8 cellular contexts compared by ENCODE assay signal in genomic region chr4:2818351-2818939, GRCh38. TPM values are rescaled to one million over a fixed set of nuclear protein-coding genes. Genes with fewer than 3 reads are reported as not detected.
DNase-seq lines count a peak whose midpoint lies in the region; ATAC-seq, FAIRE-seq and TF ChIP-seq lines count a peak whose summit lies in the region.

No MANE protein-coding gene starts in this region.

- H3K9me3 ChIP-seq in heart left ventricle: peaks cover 0 to 8% (median 0%) of the 10 kb centered on the region in 12 donors
- H3K9me3 ChIP-seq in HAP-1: no peaks in the 10 kb centered on the region

- DNase-seq in GM12891 (ENCODE audit: insufficient read length, low spot score): no peak
- DNase-seq in SK-N-DZ (ENCODE audit: low spot score): peak; percentile 31
- peak in 2 of 5 donors; percentile 25 to 67 for DNase-seq in heart left ventricle
- no peak for DNase-seq in skeletal muscle cell (ENCODE audit: low read depth)
- no peak for DNase-seq in GM19239 (ENCODE audit: insufficient read length, low spot score)
- DNase-seq in HAP-1 (ENCODE audit: low spot score in 2 of 2): no peak

- in situ Hi-C loops in HAP-1 (cut with MboI; ENCODE audit: low sequenced_read_pairs): no loop called here

- FAIRE-seq in GM12891 (lab: Jason Lieb, UNC): no peak
- no peak for FAIRE-seq in GM19239 (lab: Jason Lieb, UNC)

- H3K27ac ChIP-seq in heart left ventricle: peak overlapping the region in 9 of 12 donors; percentile 11 to 64 (median 39)

- H3K4me3 ChIP-seq in heart left ventricle (peak overlapping the region; percentile 14 to 68 (median 58)), skeletal muscle cell (ENCODE audit: low read depth, low read length) (peak overlapping the region; percentile 55), HAP-1 (no peak overlapping the region)

- intact Hi-C loops in heart left ventricle (cut with DNase I): no loop called here

- TF ChIP-seq POLR2A in GM12891 (IDR thresholded peaks at IDR 0.05; ENCODE audit: low read depth, low read length) (no peak), heart left ventricle (IDR thresholded peaks at IDR 0.05) (no peak)

- no peak for TF ChIP-seq CTCF in heart left ventricle (IDR thresholded peaks at IDR 0.05)

- ATAC-seq in heart left ventricle: peak in 1 of 4 donors; percentile 30
- no peak for ATAC-seq in HG03469 (IDR thresholded peaks at IDR 0.05; ENCODE audit: unreplicated experiment)
- no peak for ATAC-seq in HG02870 (IDR thresholded peaks at IDR 0.05; ENCODE audit: unreplicated experiment)

- H3K27me3 ChIP-seq in heart left ventricle: no peaks in the 10 kb centered on the region
- no peaks in the 10 kb centered on the region for H3K27me3 ChIP-seq in HAP-1 (ENCODE audit: low read depth)

- H3K4me1 ChIP-seq in heart left ventricle (peaks cover 0 to 60% (median 14%) of the 10 kb centered on the region in 12 donors), HAP-1 (no peaks in the 10 kb centered on the region)

- 3 to 19% (median 11%) methylated on average over 16 to 54 of the region's 54 CpGs for WGBS in heart left ventricle, 4 donors

- H3K36me3 ChIP-seq in heart left ventricle: peaks cover 0 to 75% (median 20%) of the 10 kb centered on the region in 9 donors
- no peaks in the 10 kb centered on the region for H3K36me3 ChIP-seq in HAP-1 (replicated peaks)

TF ChIP-seq in GM12891, 5 proteins besides CTCF, POLR2A, EP300 and RAD21:
- TF ChIP-seq TAF1 (IDR thresholded peaks at IDR 0.05; ENCODE audit: low read depth, low read length) (no peak), SPI1 (IDR thresholded peaks at IDR 0.05; ENCODE audit: low read depth, low read length) (peak; percentile 16; the same call in 1 of the 2 replicates)

RNA-seq across cellular contexts. Expression of gene ADD1, which starts 25.2 kb away (rescaled TPM):
- polyA plus RNA-seq in GM12891 (2012; ENCODE audit: low read depth, missing spikeins): 112 TPM
- 101 and 103 TPM in 2 replicates for polyA plus RNA-seq in SK-N-DZ (2014; cell fraction: cytosol; rRNA removed)
- 125 and 189 TPM in 2 replicates for polyA plus RNA-seq in SK-N-DZ (2014; cell fraction: nucleus; rRNA removed)
- 100 to 1,000 TPM; 179 to 275 (median 215) TPM for total RNA-seq in heart left ventricle
- 100 to 1,000 TPM; 193 to 269 TPM for polyA plus RNA-seq in heart left ventricle

RNA-seq across cellular contexts. Expression of gene SH3BP2, which starts 25.6 kb away (rescaled TPM):
- polyA plus RNA-seq in GM12891 (2012; ENCODE audit: low read depth, missing spikeins): 26.2 TPM
- 13.8 and 27.4 TPM in 2 replicates for polyA plus RNA-seq in SK-N-DZ (2014; cell fraction: cytosol; rRNA removed)
- polyA plus RNA-seq in SK-N-DZ (2014; cell fraction: nucleus; rRNA removed): 99.4 and 107 TPM in 2 replicates
- 10 to 100 TPM; 10.4 to 70.2 (median 23.5) TPM for total RNA-seq in heart left ventricle
- 10 to 100 TPM; 17.1 to 24.5 TPM for polyA plus RNA-seq in heart left ventricle
